Comparison of ENCODE assay signal across 20 cellular contexts in genomic region chr2:222217712-222218111, GRCh38.
A peak's percentile ranks its signal among the peaks of the same experiment; 100 is the strongest.
DNase-seq lines count a peak whose midpoint lies in the region; ATAC-seq, FAIRE-seq and TF ChIP-seq lines count a peak whose summit lies in the region.
"Had no signal": no experiment of that assay in that cellular context is flagged by ENCODE, and none has a peak within 500 bp of the region (broad histone marks: within the 10 kb centered on the region; RNA-seq: fewer than 3 reads in every experiment).

No MANE protein-coding gene starts in this region.

- peak in 3 of 4 donors; percentile 36 to 62 (median 43) for ATAC-seq in right lobe of liver
- no peak for ATAC-seq in HepG2
- ATAC-seq in left lobe of liver: peak; percentile 74
- no peak for ATAC-seq in HG03442 (IDR thresholded peaks at IDR 0.05; ENCODE audit: unreplicated experiment)
- ATAC-seq in left lung: no peak
- ATAC-seq: A549; CD8-positive, alpha-beta T cell had no signal

- TF ChIP-seq EP300 in HepG2 (IDR thresholded peaks at IDR 0.05; ENCODE audit: low read depth in 2 of 2, low read length in 2 of 2) (no peak), HepG2 (CRISPR knock-in tag; IDR thresholded peaks at IDR 0.05; ENCODE audit: borderline replicate concordance) (no peak)

- POLR2A ChIA-PET in HepG2 (lab: Yijun Ruan, JAX): no interaction called here

- TF ChIP-seq CTCF in right lobe of liver (IDR thresholded peaks at IDR 0.05) (no peak), HepG2 (CRISPR knock-in tag; IDR thresholded peaks at IDR 0.05) (no peak), left lung (IDR thresholded peaks at IDR 0.05) (no peak)

- H3K79me2 ChIP-seq in HepG2 (ENCODE audit: insufficient read depth, low read length): no peaks in the 10 kb centered on the region

- no peak overlapping the region for H3K4me2 ChIP-seq in HepG2 (ENCODE audit: low read depth, low read length)
- H3K4me2 ChIP-seq: A549; BLaER1 treated with 17β-estradiol and CSF1 and Interleukin-3, amounts not matched to agents 10 nM and 100 nM had no signal

- no peak for FAIRE-seq in HepG2 (lab: Jason Lieb, UNC)
- FAIRE-seq: A549, D721Med, G401.6, GM12891, GM19239 had no signal

- H3K27ac ChIP-seq in right lobe of liver: no peak overlapping the region
- no peak overlapping the region for H3K27ac ChIP-seq in HepG2 (ENCODE audit: extremely low read length, insufficient read depth, low read length)
- H3K27ac ChIP-seq in left lung: no peak overlapping the region
- H3K27ac ChIP-seq: 22Rv1; A549; BLaER1 treated with 17β-estradiol and CSF1 and Interleukin-3, amounts not matched to agents 10 nM and 100 nM; C4-2B had no signal

- DNase-seq in right lobe of liver (no peak), HepG2 (ENCODE audit: low spot score) (no peak), left lobe of liver (ENCODE audit: low spot score) (no peak), left lung (no peak)
- DNase-seq: AML-193; Caco-2; Calu3; CD4-positive, alpha-beta T cell; CD8-positive, alpha-beta T cell; DMS79 treated with DMSO at 0.1 percent for 48 hours; GF-D8 had no signal

- no peak overlapping the region for H3K9ac ChIP-seq in HepG2 (ENCODE audit: insufficient read depth, low read depth, low read length)
- H3K9ac ChIP-seq: BLaER1 treated with 17β-estradiol and CSF1 and Interleukin-3, amounts not matched to agents 10 nM and 100 nM had no signal

- WGBS in right lobe of liver (ENCODE audit: insufficient coverage, low coverage, low lambda C conversion rate, missing lambda C conversion rate): 20% methylated on average over 1 of the region's 1 CpG
- 0% methylated on average over 1 of the region's 1 CpG for WGBS in HepG2 (ENCODE audit: low lambda C conversion rate)

- H3K4me3 ChIP-seq in right lobe of liver (no peak overlapping the region), HepG2 (replicated peaks in 1 of 3; ENCODE audit: insufficient read depth in 1 of 3, low read depth in 2 of 3, low read length in 3 of 3) (no peak overlapping the region), left lung (no peak overlapping the region)
- H3K4me3 ChIP-seq: A549; BLaER1 treated with 17β-estradiol and CSF1 and Interleukin-3, amounts not matched to agents 10 nM and 100 nM had no signal

- intact Hi-C loops in right lobe of liver (cut with DNase I) (no loop called here), HepG2 (cut with micrococcal nuclease; ENCODE audit: unreplicated experiment) (no loop called here), left lung (cut with DNase I) (no loop called here)

- H3K9me3 ChIP-seq in right lobe of liver: no peaks in the 10 kb centered on the region
- no peaks in the 10 kb centered on the region for H3K9me3 ChIP-seq in HepG2 (ENCODE audit: low read length)
- H3K9me3 ChIP-seq in left lung: no peaks in the 10 kb centered on the region
- H3K9me3 ChIP-seq: A549; BLaER1 treated with 17β-estradiol and CSF1 and Interleukin-3, amounts not matched to agents 10 nM and 100 nM; Caco-2 had no signal

- BruUV-seq in HepG2 (replicated peaks; lab: Mats Ljungman, UMichigan): no TSS peak

- CTCF ChIA-PET in HepG2 (lab: Yijun Ruan, JAX; ENCODE audit: low intra/inter-chr PET ratio, low total read pairs): no interaction called here

- no peak for TF ChIP-seq POLR2A in right lobe of liver (IDR thresholded peaks at IDR 0.05)
- TF ChIP-seq POLR2A in HepG2 (IDR thresholded peaks at IDR 0.05; ENCODE audit: insufficient read depth in 1 of 2, low read depth in 2 of 2, low read length in 2 of 2): no peak

- in situ Hi-C loops in HepG2 (cut with HindIII; ENCODE audit: extremely low pct_ligation_motif_present, low pct_unique_long_range_greater_than_20kb): no loop called here

- H3K27me3 ChIP-seq in right lobe of liver (no peaks in the 10 kb centered on the region), HepG2 (ENCODE audit: control insufficient read depth in 1 of 2, insufficient read depth in 2 of 2, low read length in 2 of 2) (peaks cover 0 to 10% of the 10 kb centered on the region in 2 experiments; a peak in 2 of 5 replicates), left lung (no peaks in the 10 kb centered on the region)
- H3K27me3 ChIP-seq: BLaER1 treated with 17β-estradiol and CSF1 and Interleukin-3, amounts not matched to agents 10 nM and 100 nM had no signal

- H3K36me3 ChIP-seq in right lobe of liver: no peaks in the 10 kb centered on the region
- H3K36me3 ChIP-seq in HepG2 (replicated peaks in 1 of 2; ENCODE audit: control insufficient read depth in 1 of 2, insufficient read depth in 2 of 2, low read length in 2 of 2): no peaks in the 10 kb centered on the region
- no peaks in the 10 kb centered on the region for H3K36me3 ChIP-seq in left lung
- H3K36me3 ChIP-seq: BLaER1 treated with 17β-estradiol and CSF1 and Interleukin-3, amounts not matched to agents 10 nM and 100 nM had no signal

- H3K4me1 ChIP-seq in right lobe of liver (no peaks in the 10 kb centered on the region), HepG2 (ENCODE audit: insufficient read depth, low read length) (no peaks in the 10 kb centered on the region), left lung (no peaks in the 10 kb centered on the region)
- H3K4me1 ChIP-seq: A549; BLaER1 treated with 17β-estradiol and CSF1 and Interleukin-3, amounts not matched to agents 10 nM and 100 nM; Caco-2 had no signal

- TF ChIP-seq RAD21 in HepG2 (CRISPR knock-in tag; IDR thresholded peaks at IDR 0.05): no peak

- no peaks in the 10 kb centered on the region for H4K20me1 ChIP-seq in HepG2 (ENCODE audit: insufficient read depth, low read length)
- H4K20me1 ChIP-seq: BLaER1 treated with 17β-estradiol and CSF1 and Interleukin-3, amounts not matched to agents 10 nM and 100 nM had no signal

- H2AFZ ChIP-seq in HepG2 (ENCODE audit: low read length): no peak overlapping the region

TF ChIP-seq in HepG2, 621 proteins besides CTCF, POLR2A, EP300 and RAD21:
- TF ChIP-seq AKAP8 (CRISPR knock-in tag; IDR thresholded peaks at IDR 0.05): no peak
- no peak for TF ChIP-seq IKZF4 (CRISPR knock-in tag; IDR thresholded peaks at IDR 0.05; ENCODE audit: borderline replicate concordance, low read depth, not compliant biosample characterization)
- TF ChIP-seq ZBTB46 (CRISPR knock-in tag; IDR thresholded peaks at IDR 0.05; ENCODE audit: borderline replicate concordance): no peak
- no peak for TF ChIP-seq AHR (CRISPR knock-in tag; IDR thresholded peaks at IDR 0.05)

Comparison
In these comparisons a context has a peak if more than half of its experiments do, and no peak if none do; other contexts are left out.
1. ATAC-seq: peak in right lobe of liver (3 of 4) and left lobe of liver (single experiment); none in HepG2 (single experiment), HG03442 (single experiment) and left lung (single experiment).